In the genomic region with DNA sequence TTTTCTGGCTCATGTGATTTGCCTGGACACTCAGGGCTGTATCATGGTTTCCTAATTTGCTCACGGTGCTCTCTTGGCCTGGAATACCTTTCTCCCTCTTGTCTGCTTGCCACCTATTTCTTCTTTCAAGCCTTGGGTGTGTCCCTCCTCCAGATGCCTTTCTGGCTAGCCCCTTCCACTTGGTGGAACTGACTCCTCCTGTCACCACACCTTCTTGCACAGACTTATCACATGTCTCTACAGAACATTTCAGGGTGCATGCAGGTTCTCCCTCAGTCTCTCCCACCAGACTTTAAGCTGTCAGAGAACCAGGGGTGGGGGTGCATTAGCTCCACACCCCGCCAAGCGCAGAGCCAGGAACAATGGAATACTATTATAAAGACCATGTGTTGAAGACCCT, we compare ENCODE assay signal across 15 cellular contexts. TPM values are rescaled to one million over a fixed set of nuclear protein-coding genes. Genes with fewer than 3 reads are reported as not detected.
DNase-seq lines count a peak whose midpoint lies in the region; ATAC-seq, FAIRE-seq and TF ChIP-seq lines count a peak whose summit lies in the region.
"Had no signal": no experiment of that assay in that cellular context is flagged by ENCODE, and none has a peak within 500 bp of the region (broad histone marks: within the 10 kb centered on the region; RNA-seq: fewer than 3 reads in every experiment).

No MANE protein-coding gene starts in this region.

- 87 to 89% methylated on average over 3 of the region's 3 CpGs for WGBS in GM23248 (ENCODE audit: low coverage in 1 of 2, low lambda C conversion rate in 2 of 2, missing lambda C conversion rate in 2 of 2), 2 experiments
- WGBS in K562 (ENCODE audit: insufficient coverage, low coverage, missing lambda C conversion rate), result 60% methylated on average over 3 of the region's 3 CpGs

- ATAC-seq in K562, result no peak
- no peak for ATAC-seq in stimulated activated effector memory CD8-positive, alpha-beta T cell treated with anti-CD3 and anti-CD28 coated beads, Interleukin-12 subunit alpha, Interleukin-12 subunit beta, amount 100 ng/mL, for 72 hours
- ATAC-seq in T-cell (replicated peaks in 1 of 4), result no peak
- no peak for ATAC-seq in GM18519 (IDR thresholded peaks at IDR 0.05; ENCODE audit: low FRiP score, unreplicated experiment)

- peak overlapping the region; percentile 21 for H3K27ac Mint-ChIP-seq in stimulated activated effector memory CD8-positive, alpha-beta T cell treated with anti-CD3 and anti-CD28 coated beads, Interleukin-12 subunit alpha, Interleukin-12 subunit beta, amount 100 ng/mL, for 72 hours
- no peak overlapping the region for H3K27ac Mint-ChIP-seq in T-cell
- H3K27ac Mint-ChIP-seq: activated B cell treated with CpG ODN at 0.5 μM for 24 hours had no signal

- peak overlapping the region; percentile 96 for H3K4me2 ChIP-seq in GM23248 (ENCODE audit: unreplicated experiment)
- peak overlapping the region; percentile 54 for H3K4me2 ChIP-seq in K562 (ENCODE audit: insufficient read depth, low read length)
- peak overlapping the region; percentile 87 for H3K4me2 ChIP-seq in keratinocyte (ENCODE audit: control insufficient read depth, extremely low read depth, insufficient read depth, low read depth, low read length)

- peaks cover 74% of the 10 kb centered on the region for H3K79me2 ChIP-seq in GM23248 (ENCODE audit: insufficient read depth)
- peaks cover 24% of the 10 kb centered on the region for H3K79me2 ChIP-seq in K562 (ENCODE audit: control insufficient read depth, insufficient read depth, low read length)
- peaks cover 45% of the 10 kb centered on the region for H3K79me2 ChIP-seq in keratinocyte (ENCODE audit: control insufficient read depth, insufficient read depth, low read length)

- no peaks in the 10 kb centered on the region for H3K9me2 ChIP-seq in GM23248 (ENCODE audit: insufficient read depth)

- BruUV-seq in K562 (replicated peaks; lab: Mats Ljungman, UMichigan), result no TSS peak

- H3K27me3 ChIP-seq in GM23248 (replicated peaks; ENCODE audit: insufficient read depth) (no peaks in the 10 kb centered on the region), K562 (ENCODE audit: control insufficient read depth in 2 of 2, insufficient read depth in 2 of 2, low read length in 2 of 2) (no peaks in the 10 kb centered on the region), keratinocyte (ENCODE audit: control insufficient read depth, extremely low read depth, insufficient read depth, low read length) (no peaks in the 10 kb centered on the region)

- POLR2A ChIA-PET in K562 (lab: Yijun Ruan, JAX) (interaction anchor here (0.7 to 1.8 kb wide), 4 partner anchors 12 to 71 kb away, joined by 3 to 7 read pairs (median 4); no protein-coding TSS in a partner anchor), T-cell (lab: Charles Lee) (no interaction called here)

- in situ Hi-C loops in GM23248 (cut with MboI) (no loop called here), K562 (cut with MboI) (loop anchor here (25.0 kb wide), 1 partner anchor 341 kb away; a partner anchor contains a TSS)

- peaks cover 46% of the 10 kb centered on the region for H3K4me1 ChIP-seq in GM23248 (ENCODE audit: insufficient read depth)
- H3K4me1 ChIP-seq in K562 (replicated peaks in 1 of 2; ENCODE audit: control insufficient read depth in 2 of 2, insufficient read depth in 2 of 2, low read length in 2 of 2), result peaks cover 37 to 50% of the 10 kb centered on the region in 2 experiments
- peaks cover 55% of the 10 kb centered on the region for H3K4me1 ChIP-seq in keratinocyte (ENCODE audit: control insufficient read depth, extremely low read depth, insufficient read depth, low read length)

- H3K4me3 Mint-ChIP-seq in stimulated activated effector memory CD8-positive, alpha-beta T cell treated with anti-CD3 and anti-CD28 coated beads, Interleukin-12 subunit alpha, Interleukin-12 subunit beta, amount 100 ng/mL, for 72 hours, result peak overlapping the region; percentile 86
- H3K4me3 Mint-ChIP-seq in T-cell, result peak overlapping the region in 1 of 3 donors; percentile 95

- DNase-seq in GM23248 (peak; percentile 15), K562 (ENCODE audit: extremely low read depth in 1 of 4, low spot score in 3 of 4) (no peak), keratinocyte (ENCODE audit: low read depth, low spot score) (no peak), AG20443 (ENCODE audit: low spot score) (no peak), T-cell (no peak), GM12891 (ENCODE audit: insufficient read length, low spot score) (no peak)
- no peak for DNase-seq in stimulated activated effector memory CD8-positive, alpha-beta T cell treated with anti-CD3 and anti-CD28 coated beads, Interleukin-12 subunit alpha, Interleukin-12 subunit beta, amount 100 ng/mL, for 72 hours (ENCODE audit: low spot score in 2 of 2)
- DNase-seq: activated B cell treated with CpG ODN at 0.5 μM for 24 hours, aorta, immature natural killer cell, NCI-H774, SIG-M5 had no signal

- H2AFZ ChIP-seq in GM23248 (no peak overlapping the region), K562 (ENCODE audit: low read depth, low read length) (peak overlapping the region; percentile 25; the same call in 1 of the 2 replicates), keratinocyte (ENCODE audit: control insufficient read depth, low read length) (no peak overlapping the region)

- H3K36me3 Mint-ChIP-seq in stimulated activated effector memory CD8-positive, alpha-beta T cell treated with anti-CD3 and anti-CD28 coated beads, Interleukin-12 subunit alpha, Interleukin-12 subunit beta, amount 100 ng/mL, for 72 hours, result peaks cover 17% of the 10 kb centered on the region
- peaks cover 16% of the 10 kb centered on the region for H3K36me3 Mint-ChIP-seq in T-cell

- TF ChIP-seq CTCF in K562 (IDR thresholded peaks at IDR 0.05 in 2 of 3, conservative IDR thresholded peaks at IDR 0.05 in 1 of 3; ENCODE audit: insufficient read depth in 2 of 3, low read depth in 1 of 3, low read length in 3 of 3), result no peak
- TF ChIP-seq CTCF in keratinocyte (optimal IDR thresholded peaks at IDR 0.05 in 1 of 3, IDR thresholded peaks at IDR 0.05 in 1 of 3, conservative IDR thresholded peaks at IDR 0.05 in 1 of 3; ENCODE audit: extremely low read depth in 1 of 3, insufficient read depth in 2 of 3, low read length in 3 of 3), result no peak

- TF ChIP-seq POLR2A in K562 (conservative IDR thresholded peaks at IDR 0.05) (no peak), GM12891 (IDR thresholded peaks at IDR 0.05; ENCODE audit: low read depth, low read length) (no peak)

- FAIRE-seq in K562 (lab: Jason Lieb, UNC) (no peak), keratinocyte (lab: Jason Lieb, UNC) (no peak), GM12891 (lab: Jason Lieb, UNC) (no peak)
- FAIRE-seq: endothelial cell of umbilical vein had no signal

- intact Hi-C loops in K562 (cut with micrococcal nuclease), result no loop called here

- CTCF ChIA-PET in K562 (lab: Yijun Ruan, JAX; ENCODE audit: low intra/inter-chr PET ratio), result no interaction called here
- CTCF ChIA-PET in T-cell (lab: Charles Lee), result interaction anchor here in 1 of 2 donors (0.6 kb wide), 2 partner anchors 271 to 353 kb away, joined by 4 read pairs; no protein-coding TSS in a partner anchor

- no peaks in the 10 kb centered on the region for H3K9me3 Mint-ChIP-seq in stimulated activated effector memory CD8-positive, alpha-beta T cell treated with anti-CD3 and anti-CD28 coated beads, Interleukin-12 subunit alpha, Interleukin-12 subunit beta, amount 100 ng/mL, for 72 hours
- no peaks in the 10 kb centered on the region for H3K9me3 Mint-ChIP-seq in T-cell
- H3K9me3 Mint-ChIP-seq: activated B cell treated with CpG ODN at 0.5 μM for 24 hours, immature natural killer cell had no signal

- no peaks in the 10 kb centered on the region for H3K36me3 ChIP-seq in GM23248 (ENCODE audit: low read depth)
- H3K36me3 ChIP-seq in K562 (ENCODE audit: control insufficient read depth, insufficient read depth, low read length), result peaks cover 18% of the 10 kb centered on the region; the same call in 2 of the 3 replicates
- H3K36me3 ChIP-seq in keratinocyte (ENCODE audit: control insufficient read depth in 2 of 2, extremely low read depth in 1 of 2, insufficient read depth in 2 of 2, low read length in 2 of 2), result peaks cover 9 to 20% of the 10 kb centered on the region in 2 experiments
- H3K36me3 ChIP-seq: HAP-1 had no signal

- no peaks in the 10 kb centered on the region for H3K9me1 ChIP-seq in K562 (ENCODE audit: control insufficient read depth, insufficient read depth, low read length)
- no peaks in the 10 kb centered on the region for H3K9me1 ChIP-seq in keratinocyte (ENCODE audit: control insufficient read depth, extremely low read depth, insufficient read depth, low read length)

- dilution Hi-C loops in keratinocyte (cut with MboI; ENCODE audit: extremely low pct_ligation_motif_present, low sequenced_read_pairs), result no loop called here

- H3K9me3 ChIP-seq in GM23248 (ENCODE audit: low read depth) (no peaks in the 10 kb centered on the region), K562 (replicated peaks; ENCODE audit: control insufficient read depth, insufficient read depth, low read depth, low read length) (no peaks in the 10 kb centered on the region), keratinocyte (ENCODE audit: control insufficient read depth, low read depth, low read length) (no peaks in the 10 kb centered on the region)
- H3K9me3 ChIP-seq: HAP-1 had no signal

- no peaks in the 10 kb centered on the region for H4K20me1 ChIP-seq in GM23248 (ENCODE audit: insufficient read depth)
- H4K20me1 ChIP-seq in K562 (replicated peaks; ENCODE audit: control insufficient read depth, insufficient read depth, low read length), result no peaks in the 10 kb centered on the region
- H4K20me1 ChIP-seq in keratinocyte (ENCODE audit: control insufficient read depth, extremely low read depth, insufficient read depth, low read length), result no peaks in the 10 kb centered on the region

- H3K4me1 Mint-ChIP-seq in stimulated activated effector memory CD8-positive, alpha-beta T cell treated with anti-CD3 and anti-CD28 coated beads, Interleukin-12 subunit alpha, Interleukin-12 subunit beta, amount 100 ng/mL, for 72 hours, result peaks cover 30% of the 10 kb centered on the region
- peaks cover 46 to 51% (median 49%) of the 10 kb centered on the region in 3 donors for H3K4me1 Mint-ChIP-seq in T-cell

- peak overlapping the region; percentile 99 for H3K4me3 ChIP-seq in GM23248
- H3K4me3 ChIP-seq in K562, result peak overlapping the region; percentile 8; the same call in 1 of the 2 replicates
- peak overlapping the region; percentile 77 to 93 (median 91) for H3K4me3 ChIP-seq in keratinocyte (ENCODE audit: control insufficient read depth in 2 of 3, extremely low read depth in 1 of 3, insufficient read depth in 2 of 3, low read depth in 1 of 3, low read length in 3 of 3)
- H3K4me3 ChIP-seq: HAP-1 had no signal

- no peaks in the 10 kb centered on the region for H3K27me3 Mint-ChIP-seq in T-cell
- H3K27me3 Mint-ChIP-seq: activated B cell treated with CpG ODN at 0.5 μM for 24 hours had no signal

- no peak for TF ChIP-seq EP300 in K562 (IDR thresholded peaks at IDR 0.05; ENCODE audit: low read length)

- TF ChIP-seq RAD21 in K562 (CRISPR knock-in tag; conservative IDR thresholded peaks at IDR 0.05 in 1 of 2, IDR thresholded peaks at IDR 0.05 in 1 of 2), result no peak

- H3K27ac ChIP-seq in GM23248 (peak overlapping the region; percentile 98), K562 (ENCODE audit: extremely low read depth, low read depth, low read length) (no peak overlapping the region), keratinocyte (ENCODE audit: control insufficient read depth, insufficient read depth, low read length) (peak overlapping the region; percentile 74)

- peak overlapping the region; percentile 86 for H3K9ac ChIP-seq in GM23248
- H3K9ac ChIP-seq in K562 (ENCODE audit: insufficient read depth in 1 of 2, low read depth in 2 of 2, low read length in 2 of 2), result peak overlapping the region; percentile 16 to 66; a peak in 2 of 4 replicates
- peak overlapping the region; percentile 75 for H3K9ac ChIP-seq in keratinocyte (ENCODE audit: control insufficient read depth, extremely low read depth, insufficient read depth, low read length)

- H3F3A ChIP-seq in GM23248 (ENCODE audit: insufficient read depth), result peaks cover 53% of the 10 kb centered on the region

RNA-seq across cellular contexts. Expression of a gene that starts 1.9 kb away (rescaled TPM):
- total RNA-seq in GM23248 (2014; rRNA removed; shearing (Covaris generic)), result 57.5 and 58.4 TPM in 2 replicates
- polyA plus RNA-seq in GM23248 (2016; fragmentation: Nextera tagmentation; extraction: Ambion mirVana) (56.2 and 58.9 TPM in 2 replicates), K562 (2011; rRNA removed) (2.5 and 3.5 TPM in 2 replicates), K562 (2014; fragmentation: Illumina TruSeq; extraction: Trizol) (2.2 and 3.9 TPM in 2 replicates), K562 (2014; fragmentation: Nextera tagmentation; extraction: Ambion mirVana) (under 1 TPM; 0.10 to 0.21 TPM), K562 (2014; rRNA removed) (5.2 and 5.4 TPM in 2 replicates), keratinocyte (59.2 to 110 TPM (median 73.2 TPM) in 3 replicates)
- total RNA-seq in K562 (2011; cell fraction: chromatin; rRNA removed; ENCODE audit: low replicate concordance), result 7.6 and 15.3 TPM in 2 replicates
- 9.9 and 12.0 TPM in 2 replicates for total RNA-seq in K562 (2011; cell fraction: nucleolus; rRNA removed)
- 6.6 and 7.3 TPM in 2 replicates for total RNA-seq in K562 (2011; cell fraction: nucleoplasm; rRNA removed)
- total RNA-seq in K562 (2014; rRNA removed) (5.3 and 6.1 TPM in 2 replicates), K562 (2014; rRNA removed; fragmentation: Illumina TruSeq; extraction: Trizol) (1.4 and 1.8 TPM in 2 replicates), K562 (2015; rRNA removed; fragmentation: Illumina TruSeq; extraction: Trizol) (3.2 and 3.8 TPM in 2 replicates), K562 (2021) (6.1 and 7.0 TPM in 2 replicates), T-cell (10 to 100 TPM in 1 of 5 donors, 1 to 10 TPM in 4; 4.5 to 10.7 (median 7.1) TPM)
- 2.7 and 8.4 TPM in 2 replicates for polyA plus RNA-seq in K562 (2011; cell fraction: cytosol; rRNA removed)
- polyA plus RNA-seq in K562 (2011; cell fraction: nucleus; rRNA removed), result 5.7 and 10.1 TPM in 2 replicates
- 4.8 and 7.1 TPM in 2 replicates for polyA plus RNA-seq in K562 (2012)
- 2.8 and 4.0 TPM in 2 replicates for polyA minus RNA-seq in K562 (2011; rRNA and poly(A)+ RNA removed)
- polyA minus RNA-seq in K562 (2011; cell fraction: cytosol; rRNA and poly(A)+ RNA removed), result 4.3 and 4.5 TPM in 2 replicates
- 4.8 and 5.6 TPM in 2 replicates for polyA minus RNA-seq in K562 (2011; cell fraction: nucleus; rRNA and poly(A)+ RNA removed)
- polyA plus RNA-seq in keratinocyte (2011; ENCODE audit: low read depth), result 66.9 TPM
- 59.8 and 88.4 TPM in 2 replicates for polyA plus RNA-seq in keratinocyte (2011; cell fraction: cytosol; rRNA removed)
- polyA plus RNA-seq in keratinocyte (2011; cell fraction: nucleus; rRNA removed), result 113 and 139 TPM in 2 replicates
- polyA plus RNA-seq in keratinocyte (2012; ENCODE audit: low replicate concordance), result 89.1 and 89.3 TPM in 2 replicates
- 88.4 to 139 TPM (median 131 TPM) in 3 replicates for polyA minus RNA-seq in keratinocyte
- polyA minus RNA-seq in keratinocyte (2011; cell fraction: cytosol; rRNA and poly(A)+ RNA removed), result 166 TPM
- polyA minus RNA-seq in keratinocyte (2011; cell fraction: nucleus; rRNA and poly(A)+ RNA removed), result 86.6 and 94.1 TPM in 2 replicates
- 0.58 TPM for polyA plus RNA-seq in GM12891 (2012; ENCODE audit: low read depth, missing spikeins)

Comparison
In these comparisons a context has a peak if more than half of its experiments do, and no peak if none do; other contexts are left out.
1. H3K4me3 ChIP-seq: peak in every context shown above with its lines; median percentile 99 in GM23248; 91 in keratinocyte; 8 in K562.